10 cellular contexts compared by ENCODE assay signal in the genomic region with DNA sequence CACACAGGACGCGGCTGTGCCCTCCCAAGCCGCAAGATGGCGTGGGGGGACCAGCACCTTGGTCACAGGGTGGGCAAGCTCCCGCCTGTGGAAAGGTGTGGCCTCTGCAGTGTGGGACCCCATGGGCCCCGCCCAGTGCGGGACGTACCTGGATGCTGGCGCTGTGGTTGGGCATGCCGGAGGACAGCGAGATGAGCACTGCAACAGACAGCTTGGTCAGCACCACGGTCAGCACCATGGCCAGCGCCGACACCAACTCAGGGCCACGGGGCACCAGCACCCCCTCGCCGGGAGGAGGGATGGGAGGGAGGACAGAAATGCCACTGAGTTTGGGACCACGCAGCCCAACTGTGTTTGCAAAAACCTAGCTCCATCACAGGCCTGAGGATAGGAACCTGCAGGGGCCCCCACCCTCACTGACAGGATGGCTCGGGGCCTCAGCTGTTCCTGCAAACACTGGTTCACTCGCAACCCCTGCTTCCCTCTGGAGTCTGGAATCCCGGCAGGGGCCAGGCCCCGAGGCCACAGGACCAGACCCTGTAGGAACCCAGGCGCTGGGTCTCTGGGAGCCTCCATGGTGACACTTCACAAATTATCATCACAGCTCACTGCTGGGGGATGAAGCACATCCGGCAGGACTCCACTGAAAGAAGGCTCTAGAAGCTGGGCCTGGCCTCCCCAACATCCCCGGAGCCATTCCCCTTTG. TPM values are rescaled to one million over a fixed set of nuclear protein-coding genes. Genes with fewer than 3 reads are reported as not detected.
A peak's percentile ranks its signal among the peaks of the same experiment; 100 is the strongest.
DNase-seq lines count a peak whose midpoint lies in the region; ATAC-seq and TF ChIP-seq lines count a peak whose summit lies in the region.
"Had no signal": no experiment of that assay in that cellular context is flagged by ENCODE, and none has a peak within 500 bp of the region (broad histone marks: within the 10 kb centered on the region; RNA-seq: fewer than 3 reads in every experiment).

No MANE protein-coding gene starts in this region.

- H3K23ac ChIP-seq in neuronal stem cell (ENCODE audit: low read depth, low read length, poor library complexity) = peak overlapping the region; percentile 65

- H2BK120ac ChIP-seq in neuronal stem cell (ENCODE audit: low read depth, low read length) = no peak overlapping the region

- no peak overlapping the region for H2BK12ac ChIP-seq in neuronal stem cell (ENCODE audit: low read length)

- no peak overlapping the region for H2AFZ ChIP-seq in neuronal stem cell (ENCODE audit: low read length)

- H3K4me1 ChIP-seq in neuronal stem cell (ENCODE audit: control insufficient read depth in 2 of 2, insufficient read depth in 1 of 2, low read depth in 1 of 2, low read length in 2 of 2) = no peaks in the 10 kb centered on the region
- H3K4me1 ChIP-seq: ascending aorta had no signal

- H3K79me1 ChIP-seq in neuronal stem cell (ENCODE audit: low read depth, low read length) = peaks cover 9% of the 10 kb centered on the region

- H2BK5ac ChIP-seq in neuronal stem cell (ENCODE audit: low read length) = peak overlapping the region; percentile 66

- H3K27ac Mint-ChIP-seq in activated CD4-positive, alpha-beta T cell treated with anti-CD3 and anti-CD28 coated beads for 36 hours = no peak overlapping the region
- H3K27ac Mint-ChIP-seq: T-helper 1 cell treated with Interleukin-12 subunit alpha and Interleukin-12 subunit beta and Interleukin-4 antibody, amounts not matched to agents 30 μg/mL and 1 μg/mL, for 36 hours had no signal

- DNase-seq in activated CD4-positive, alpha-beta T cell treated with anti-CD3 and anti-CD28 coated beads for 36 hours = peak; percentile 54
- no peak for DNase-seq in activated CD4-positive, alpha-beta T cell treated with anti-CD3 and anti-CD28 coated beads for 1 hour
- DNase-seq in choroid plexus epithelial cell (ENCODE audit: low read depth) = peak; percentile 15
- peak; percentile 30 for DNase-seq in neuronal stem cell (ENCODE audit: low spot score)
- no peak for DNase-seq in amygdala (lab: John Stamatoyannopoulos, UW)
- DNase-seq: NCI-H1694 had no signal

- H4K91ac ChIP-seq in neuronal stem cell (ENCODE audit: low read depth, low read length, poor library complexity) = no peak overlapping the region

- peaks cover 19% of the 10 kb centered on the region for H3K36me3 Mint-ChIP-seq in activated CD4-positive, alpha-beta T cell treated with anti-CD3 and anti-CD28 coated beads for 36 hours (ENCODE audit: low read depth)

- no peak overlapping the region for H3K4me3 ChIP-seq in choroid plexus epithelial cell (ENCODE audit: low read depth, low read length)
- H3K4me3 ChIP-seq in neuronal stem cell (ENCODE audit: low read length in 2 of 2) = no peak overlapping the region
- H3K4me3 ChIP-seq: ascending aorta, skin epidermis had no signal

- H3K9ac ChIP-seq in neuronal stem cell (ENCODE audit: low read depth, low read length, poor library complexity) = peak overlapping the region; percentile 50

- H3K9me3 Mint-ChIP-seq in activated CD4-positive, alpha-beta T cell treated with anti-CD3 and anti-CD28 coated beads for 36 hours (ENCODE audit: low read depth) = no peaks in the 10 kb centered on the region
- H3K9me3 Mint-ChIP-seq: T-helper 1 cell treated with Interleukin-12 subunit alpha and Interleukin-12 subunit beta and Interleukin-4 antibody, amounts not matched to agents 30 μg/mL and 1 μg/mL, for 36 hours had no signal

- ATAC-seq in activated CD4-positive, alpha-beta T cell treated with anti-CD3 and anti-CD28 coated beads for 36 hours = peak; percentile 30
- no peak for ATAC-seq in GM21576 (IDR thresholded peaks at IDR 0.05; ENCODE audit: unreplicated experiment)

- H3K27me3 ChIP-seq in neuronal stem cell (ENCODE audit: control insufficient read depth in 3 of 3, insufficient read depth in 3 of 3, low read depth in 1 of 3, low read length in 3 of 3) = no peaks in the 10 kb centered on the region
- H3K27me3 ChIP-seq: ascending aorta had no signal

- WGBS in neuronal stem cell (ENCODE audit: extremely low coverage in 2 of 2, insufficient read length in 2 of 2, insufficient replicate concordance in 1 of 2), 2 donors = no CpG with 5 or more reads among the region's 25 CpGs

- no peak overlapping the region for H3K4me2 ChIP-seq in neuronal stem cell (ENCODE audit: insufficient read depth, low read length, poor library complexity, severe bottlenecking)

- H3K9me3 ChIP-seq in neuronal stem cell (replicated peaks in 1 of 2; ENCODE audit: control insufficient read depth in 2 of 2, insufficient read depth in 1 of 2, low read depth in 1 of 2, low read length in 2 of 2) = no peaks in the 10 kb centered on the region
- H3K9me3 ChIP-seq: ascending aorta had no signal

- no peaks in the 10 kb centered on the region for H3K4me1 Mint-ChIP-seq in activated CD4-positive, alpha-beta T cell treated with anti-CD3 and anti-CD28 coated beads for 36 hours

- no peak overlapping the region for H2AK5ac ChIP-seq in neuronal stem cell (ENCODE audit: low read depth, low read length)

- H3K18ac ChIP-seq in neuronal stem cell (ENCODE audit: low read length) = no peak overlapping the region

- H3K27ac ChIP-seq in neuronal stem cell (replicated peaks; ENCODE audit: low read length) = no peak overlapping the region
- H3K27ac ChIP-seq: ascending aorta, skin epidermis had no signal

- POLR2A ChIA-PET in activated CD4-positive, alpha-beta T cell treated with anti-CD3 and anti-CD28 coated beads for 36 hours (lab: Charles Lee) = no interaction called here

- intact Hi-C loops in activated CD4-positive, alpha-beta T cell treated with anti-CD3 and anti-CD28 coated beads for 36 hours (cut with DNase I, micrococcal nuclease) = no loop called here

- H3K14ac ChIP-seq in neuronal stem cell (ENCODE audit: low read length) = no peak overlapping the region

- CTCF ChIA-PET in activated CD4-positive, alpha-beta T cell treated with anti-CD3 and anti-CD28 coated beads for 36 hours (lab: Charles Lee) = interaction anchor here (0.5 to 1.3 kb wide), 3 partner anchors 9 to 286 kb away, joined by 3 to 4 read pairs (median 3); no protein-coding TSS in a partner anchor

- H3K36me3 ChIP-seq in neuronal stem cell (replicated peaks in 1 of 2; ENCODE audit: control insufficient read depth in 2 of 2, insufficient read depth in 2 of 2, low read length in 2 of 2) = peaks cover 54 to 89% of the 10 kb centered on the region in 2 donors

- no peak overlapping the region for H2BK15ac ChIP-seq in neuronal stem cell (ENCODE audit: low read length)

- H3K4me3 Mint-ChIP-seq in activated CD4-positive, alpha-beta T cell treated with anti-CD3 and anti-CD28 coated beads for 36 hours = no peak overlapping the region
- H3K4me3 Mint-ChIP-seq: T-helper 1 cell treated with Interleukin-12 subunit alpha and Interleukin-12 subunit beta and Interleukin-4 antibody, amounts not matched to agents 30 μg/mL and 1 μg/mL, for 36 hours had no signal

- H3K4ac ChIP-seq in neuronal stem cell (ENCODE audit: low read length) = no peak overlapping the region

- no peaks in the 10 kb centered on the region for H3K27me3 Mint-ChIP-seq in activated CD4-positive, alpha-beta T cell treated with anti-CD3 and anti-CD28 coated beads for 36 hours

- TF ChIP-seq CTCF in choroid plexus epithelial cell (conservative IDR thresholded peaks at IDR 0.05; ENCODE audit: low read depth, low read length) = no peak

- no peak overlapping the region for H4K8ac ChIP-seq in neuronal stem cell (ENCODE audit: low read depth, low read length)

RNA-seq across cellular contexts. Expression of a gene that starts 27.1 kb away (rescaled TPM):
- 10 to 100 TPM; 15.2 to 16.6 TPM for total RNA-seq in activated CD4-positive, alpha-beta T cell treated with anti-CD3 and anti-CD28 coated beads for 36 hours
- polyA plus RNA-seq in neuronal stem cell (2013, experiment 1 of 2) = 2.5 TPM
- 2.3 TPM for polyA plus RNA-seq in neuronal stem cell (2013, experiment 2 of 2)
- total RNA-seq: ascending aorta had no signal

RNA-seq across cellular contexts. Expression of a gene that starts 27.5 kb away (rescaled TPM):
- total RNA-seq in activated CD4-positive, alpha-beta T cell treated with anti-CD3 and anti-CD28 coated beads for 36 hours = 100 to 1,000 TPM in 1 of 2 experiments, 10 to 100 TPM in 1; 82.7 to 105 TPM
- polyA plus RNA-seq in neuronal stem cell (2013, experiment 1 of 2) = 60.6 TPM
- polyA plus RNA-seq in neuronal stem cell (2013, experiment 2 of 2) = 60.3 TPM

RNA-seq across cellular contexts. Expression of a gene that starts 27.7 kb away (rescaled TPM):
- total RNA-seq in activated CD4-positive, alpha-beta T cell treated with anti-CD3 and anti-CD28 coated beads for 36 hours = 100 to 1,000 TPM; 148 to 156 TPM
- polyA plus RNA-seq in neuronal stem cell (2013, experiment 1 of 2) = 15.6 TPM
- 16.1 TPM for polyA plus RNA-seq in neuronal stem cell (2013, experiment 2 of 2)

RNA-seq across cellular contexts. Expression of a gene that starts 39.9 kb away (rescaled TPM):
- 10 to 100 TPM; 62.5 to 73.8 TPM for total RNA-seq in activated CD4-positive, alpha-beta T cell treated with anti-CD3 and anti-CD28 coated beads for 36 hours
- polyA plus RNA-seq in neuronal stem cell (2013, experiment 1 of 2) = 38.2 TPM
- polyA plus RNA-seq in neuronal stem cell (2013, experiment 2 of 2) = 38.1 TPM

Comparison
In these comparisons a context has a peak if more than half of its experiments do, and no peak if none do; other contexts are left out.
1. DNase-seq: peak in activated CD4-positive, alpha-beta T cell treated with anti-CD3 and anti-CD28 coated beads for 36 hours (single experiment), choroid plexus epithelial cell (single experiment) and neuronal stem cell (single experiment); none in activated CD4-positive, alpha-beta T cell treated with anti-CD3 and anti-CD28 coated beads for 1 hour (single experiment) and amygdala (0 of 56).